In the genomic region with DNA sequence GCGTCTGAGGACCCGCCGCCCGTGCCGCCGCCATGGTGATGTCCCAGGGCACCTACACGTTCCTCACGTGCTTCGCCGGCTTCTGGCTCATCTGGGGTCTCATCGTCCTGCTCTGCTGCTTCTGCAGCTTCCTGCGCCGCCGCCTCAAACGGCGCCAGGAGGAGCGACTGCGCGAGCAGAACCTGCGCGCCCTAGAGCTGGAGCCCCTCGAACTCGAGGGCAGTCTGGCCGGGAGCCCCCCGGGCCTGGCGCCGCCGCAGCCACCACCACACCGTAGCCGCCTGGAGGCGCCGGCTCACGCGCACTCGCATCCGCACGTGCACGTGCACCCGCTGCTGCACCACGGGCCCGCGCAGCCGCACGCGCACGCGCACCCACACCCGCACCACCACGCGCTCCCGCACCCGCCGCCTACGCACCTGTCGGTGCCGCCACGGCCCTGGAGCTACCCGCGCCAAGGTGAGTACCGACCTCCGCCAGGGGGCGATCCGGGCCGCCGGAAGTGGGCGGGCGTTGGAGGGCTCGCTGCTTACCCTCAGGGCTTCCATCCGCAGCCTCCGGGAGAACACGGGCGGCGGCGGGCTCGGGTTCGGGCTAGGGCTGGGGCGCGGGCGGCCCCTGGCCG, we compare ENCODE assay signal across 8 cellular contexts. TPM values are rescaled to one million over a fixed set of nuclear protein-coding genes. Genes with fewer than 3 reads are reported as not detected.
DNase-seq lines count a peak whose midpoint lies in the region; ATAC-seq and TF ChIP-seq lines count a peak whose summit lies in the region.

No MANE protein-coding gene starts in this region.

- H3K4me3 Mint-ChIP-seq in activated B cell treated with CpG ODN at 0.5 μM for 24 hours, result peak overlapping the region; percentile 91

- H3K4me1 Mint-ChIP-seq in activated B cell treated with CpG ODN at 0.5 μM for 24 hours, result peaks cover 28% of the 10 kb centered on the region

- intact Hi-C loops in activated B cell treated with CpG ODN at 0.5 μM for 24 hours (cut with micrococcal nuclease), result loop anchor here (1.0 to 5.0 kb wide), 3 partner anchors 29 to 323 kb away; partner anchors contain the start of genes GRK6, MXD3 and NSD1

- no peaks in the 10 kb centered on the region for H3K27me3 Mint-ChIP-seq in activated B cell treated with CpG ODN at 0.5 μM for 24 hours

- TF ChIP-seq CTCF in activated B cell treated with CpG ODN at 0.5 μM for 24 hours (IDR thresholded peaks at IDR 0.05) (peak; percentile 30), cardiac fibroblast (IDR thresholded peaks at IDR 0.05; ENCODE audit: low read depth, low read length) (peak; percentile 41)

- H3K27ac Mint-ChIP-seq in activated B cell treated with CpG ODN at 0.5 μM for 24 hours, result peak overlapping the region; percentile 12

- H3K9me3 Mint-ChIP-seq in activated B cell treated with CpG ODN at 0.5 μM for 24 hours, result no peaks in the 10 kb centered on the region

- ATAC-seq in GM18511 (IDR thresholded peaks at IDR 0.05; ENCODE audit: unreplicated experiment) (peak; percentile 60), HG02973 (IDR thresholded peaks at IDR 0.05; ENCODE audit: unreplicated experiment) (peak; percentile 39), activated B cell treated with CpG ODN at 0.5 μM for 24 hours (ENCODE audit: low read depth) (peak; percentile 62)

- no peaks in the 10 kb centered on the region for H3K36me3 Mint-ChIP-seq in activated B cell treated with CpG ODN at 0.5 μM for 24 hours (ENCODE audit: low read depth)

- POLR2A ChIA-PET in activated B cell treated with CpG ODN at 0.5 μM for 24 hours (lab: Charles Lee), result interaction anchor here (0.6 to 6.0 kb wide), 21 partner anchors 9 to 673 kb away, joined by 3 to 101 read pairs (median 5); partner anchors contain the start of genes DOK3, GRK6, LMAN2 and PDLIM7

- peak overlapping the region; percentile 45 to 49 for H3K4me3 ChIP-seq in cardiac fibroblast (replicated peaks in 1 of 2; ENCODE audit: low read depth in 2 of 2, low read length in 2 of 2)

- CTCF ChIA-PET in activated B cell treated with CpG ODN at 0.5 μM for 24 hours (lab: Charles Lee), result interaction anchor here (0.6 to 13.5 kb wide), 29 partner anchors 11 to 343 kb away, joined by 3 to 293 read pairs (median 5); partner anchors contain the start of genes PDLIM7, PFN3 and TMED9

- DNase-seq in 8988T (peak; percentile 96), NCI-H2171 treated with DMSO at 0.1 percent for 48 hours (lab: John Stamatoyannopoulos, UW) (peak; percentile 82), activated B cell treated with CpG ODN at 0.5 μM for 24 hours (peak; percentile 96), cardiac fibroblast (ENCODE audit: low read depth in 2 of 2) (peak; percentile 59 to 67), kidney tubule cell (ENCODE audit: low spot score) (peak; percentile 88)
- DNase-seq in stimulated activated CD4-positive, alpha-beta T cell treated with anti-CD3 and anti-CD28 coated beads, Interleukin-2, amount 100 ng/mL, for 24 hours, result peak; percentile 92 to 96

RNA-seq across cellular contexts. Expression of gene PRR7, which starts 8.5 kb away (rescaled TPM):
- 2.4 and 3.2 TPM in 2 replicates for total RNA-seq in activated B cell treated with CpG ODN at 0.5 μM for 24 hours

RNA-seq across cellular contexts. Expression of gene DBN1, which starts 18.3 kb away (rescaled TPM):
- 2.0 and 3.9 TPM in 2 replicates for total RNA-seq in activated B cell treated with CpG ODN at 0.5 μM for 24 hours

RNA-seq across cellular contexts. Expression of gene GRK6, which starts 28.7 kb away (rescaled TPM):
- total RNA-seq in activated B cell treated with CpG ODN at 0.5 μM for 24 hours, result 90.6 and 92.6 TPM in 2 replicates

RNA-seq across cellular contexts. Expression of gene PDLIM7, which starts 42.3 kb away (rescaled TPM):
- 17.0 and 17.7 TPM in 2 replicates for total RNA-seq in activated B cell treated with CpG ODN at 0.5 μM for 24 hours

RNA-seq across cellular contexts. Expression of gene F12, which starts 45.8 kb away (rescaled TPM):
- 0.31 TPM in 1 of 2 replicates, not detected in the other for total RNA-seq in activated B cell treated with CpG ODN at 0.5 μM for 24 hours

Comparison
In these comparisons a context has a peak if more than half of its experiments do, and no peak if none do; other contexts are left out.
1. Peak in every context shown above with its lines: DNase-seq, ATAC-seq and H3K4me3 ChIP-seq.